10 cellular contexts compared by ENCODE assay signal in the genomic region with DNA sequence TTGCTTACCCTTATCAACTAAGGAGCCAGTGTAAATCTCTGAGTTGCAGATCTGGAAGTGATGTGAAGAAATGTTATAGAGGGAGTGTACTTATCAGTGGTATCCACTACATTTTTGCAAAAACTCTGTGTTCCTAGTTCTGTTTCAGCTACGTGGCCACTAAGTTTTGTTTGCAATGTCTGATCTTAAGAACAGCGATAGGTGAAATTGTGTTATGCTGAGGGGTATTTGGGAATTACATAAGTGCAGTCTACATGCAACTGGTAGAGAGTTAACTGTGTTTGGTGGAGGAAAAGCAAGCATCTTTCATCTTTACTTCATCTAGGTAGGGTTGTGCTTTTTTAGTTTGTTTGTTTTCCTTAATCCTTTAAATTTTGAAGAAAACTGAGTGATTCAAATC.
A peak's percentile ranks its signal among the peaks of the same experiment; 100 is the strongest.
DNase-seq lines count a peak whose midpoint lies in the region; ATAC-seq lines count a peak whose summit lies in the region.
"Had no signal": no experiment of that assay in that cellular context is flagged by ENCODE, and none has a peak within 500 bp of the region (broad histone marks: within the 10 kb centered on the region; RNA-seq: fewer than 3 reads in every experiment).

No MANE protein-coding gene starts in this region.

- no peak for DNase-seq in T-helper 2 cell treated with Interferon-gamma antibody and Interleukin-4, amounts not matched to agents 5 μg/mL and 100 μg/mL, for 36 hours (ENCODE audit: low spot score)
- DNase-seq in T-helper 2 cell, result no peak
- DNase-seq in T-helper 17 cell, result no peak
- DNase-seq in posterior vena cava (ENCODE audit: low spot score), result no peak
- DNase-seq in GOT3 (lab: John Stamatoyannopoulos, UW), result no peak
- DNase-seq: activated effector memory CD4-positive, alpha-beta T cell treated with Interleukin-2 at 50 U/mL for 16 hours; NCI-H1436 had no signal

- H3K9ac ChIP-seq in iPS-18a (ENCODE audit: low read length) (no peak overlapping the region), stomach smooth muscle (ENCODE audit: low read length in 2 of 2) (no peak overlapping the region)

- H3K4me3 ChIP-seq in iPS-18a (ENCODE audit: low read length) (peak overlapping the region; percentile 19), stomach smooth muscle (ENCODE audit: low read length in 2 of 2) (peak overlapping the region in 1 of 2 donors; percentile 9)

- peak overlapping the region; percentile 98 for H3K27ac Mint-ChIP-seq in T-helper 2 cell treated with Interferon-gamma antibody and Interleukin-4, amounts not matched to agents 5 μg/mL and 100 μg/mL, for 36 hours
- H3K27ac Mint-ChIP-seq in T-helper 17 cell, result peak overlapping the region; percentile 98

- H3K36me3 ChIP-seq in iPS-18a (ENCODE audit: control insufficient read depth, low read depth, low read length), result no peaks in the 10 kb centered on the region
- no peaks in the 10 kb centered on the region for H3K36me3 ChIP-seq in stomach smooth muscle (ENCODE audit: control insufficient read depth in 2 of 2, insufficient read depth in 2 of 2, low read length in 2 of 2)

- H3K27me3 Mint-ChIP-seq in T-helper 2 cell treated with Interferon-gamma antibody and Interleukin-4, amounts not matched to agents 5 μg/mL and 100 μg/mL, for 36 hours (ENCODE audit: low read depth), result peaks cover 5% of the 10 kb centered on the region
- no peaks in the 10 kb centered on the region for H3K27me3 Mint-ChIP-seq in T-helper 17 cell

- H3K27me3 ChIP-seq in iPS-18a (ENCODE audit: control insufficient read depth, insufficient read depth, low read length) (no peaks in the 10 kb centered on the region), stomach smooth muscle (ENCODE audit: control insufficient read depth in 1 of 2, insufficient read depth in 2 of 2, low read length in 2 of 2) (no peaks in the 10 kb centered on the region)

- peak overlapping the region; percentile 95 for H3K4me3 Mint-ChIP-seq in T-helper 2 cell treated with Interferon-gamma antibody and Interleukin-4, amounts not matched to agents 5 μg/mL and 100 μg/mL, for 36 hours
- H3K4me3 Mint-ChIP-seq in T-helper 17 cell, result peak overlapping the region; percentile 98

- peaks cover 30% of the 10 kb centered on the region for H3K36me3 Mint-ChIP-seq in T-helper 2 cell treated with Interferon-gamma antibody and Interleukin-4, amounts not matched to agents 5 μg/mL and 100 μg/mL, for 36 hours (ENCODE audit: low read depth)
- H3K36me3 Mint-ChIP-seq in T-helper 17 cell (ENCODE audit: low read depth), result peaks cover 5% of the 10 kb centered on the region

- H3K9me3 ChIP-seq in T-helper 17 cell (ENCODE audit: control insufficient read depth, low read length, poor library complexity, severe bottlenecking), result no peaks in the 10 kb centered on the region
- no peaks in the 10 kb centered on the region for H3K9me3 ChIP-seq in iPS-18a (ENCODE audit: control insufficient read depth, low read depth, low read length)
- H3K9me3 ChIP-seq in stomach smooth muscle (ENCODE audit: control insufficient read depth in 2 of 2, low read length in 2 of 2), result no peaks in the 10 kb centered on the region

- no peak overlapping the region for H3K27ac ChIP-seq in iPS-18a (ENCODE audit: low read length)
- peak overlapping the region; percentile 26 for H3K27ac ChIP-seq in stomach smooth muscle (ENCODE audit: low read length)

- intact Hi-C loops in posterior vena cava (cut with DNase I), result loop anchor here (5.0 to 10.0 kb wide), 3 partner anchors 60 to 1017 kb away; no protein-coding TSS in a partner anchor

- no peaks in the 10 kb centered on the region for H3K9me3 Mint-ChIP-seq in T-helper 2 cell treated with Interferon-gamma antibody and Interleukin-4, amounts not matched to agents 5 μg/mL and 100 μg/mL, for 36 hours

- H3K4me1 ChIP-seq in iPS-18a (ENCODE audit: control insufficient read depth, low read depth, low read length) (peaks cover 51% of the 10 kb centered on the region), stomach smooth muscle (ENCODE audit: control insufficient read depth, insufficient read depth, low read length) (peaks cover 3% of the 10 kb centered on the region)

- peaks cover 63% of the 10 kb centered on the region for H3K4me1 Mint-ChIP-seq in T-helper 2 cell treated with Interferon-gamma antibody and Interleukin-4, amounts not matched to agents 5 μg/mL and 100 μg/mL, for 36 hours (ENCODE audit: low read depth)
- H3K4me1 Mint-ChIP-seq in T-helper 17 cell, result peaks cover 52% of the 10 kb centered on the region

- ATAC-seq in T-helper 17 cell (no peak), HG02973 (IDR thresholded peaks at IDR 0.05; ENCODE audit: unreplicated experiment) (no peak)
